In genomic region chr10:71817831-71818268, GRCh38 we compare ENCODE assay signal across 20 cellular contexts. TPM values are rescaled to one million over a fixed set of nuclear protein-coding genes. Genes with fewer than 3 reads are reported as not detected.
A peak's percentile ranks its signal among the peaks of the same experiment; 100 is the strongest.
DNase-seq lines count a peak whose midpoint lies in the region; ATAC-seq and TF ChIP-seq lines count a peak whose summit lies in the region.
"Had no signal": no experiment of that assay in that cellular context is flagged by ENCODE, and none has a peak within 500 bp of the region (broad histone marks: within the 10 kb centered on the region; RNA-seq: fewer than 3 reads in every experiment).

No MANE protein-coding gene starts in this region.

- WGBS in right cardiac atrium, result 48% methylated on average over 9 of the region's 9 CpGs

- peaks cover 2% of the 10 kb centered on the region for H3K4me1 ChIP-seq in right cardiac atrium (ENCODE audit: control insufficient read depth, insufficient read depth, low read length)

- H3K4me3 Mint-ChIP-seq in CD14-positive monocyte, result peak overlapping the region; percentile 27 to 80
- no peak overlapping the region for H3K4me3 Mint-ChIP-seq in stimulated activated naive CD8-positive, alpha-beta T cell treated with anti-CD3 and anti-CD28 coated beads, Interleukin-15, amount 100 ng/mL, for 72 hours
- H3K4me3 Mint-ChIP-seq: activated B cell treated with CpG ODN at 0.5 μM for 24 hours had no signal

- peak overlapping the region; percentile 86 for H3K27ac ChIP-seq in angular gyrus (ENCODE audit: low read depth, low read length)
- peak overlapping the region; percentile 25 for H3K27ac ChIP-seq in right cardiac atrium (ENCODE audit: low read length)
- H3K27ac ChIP-seq: hepatocyte had no signal

- no peaks in the 10 kb centered on the region for H3K9me3 Mint-ChIP-seq in CD14-positive monocyte
- H3K9me3 Mint-ChIP-seq in stimulated activated naive CD8-positive, alpha-beta T cell treated with anti-CD3 and anti-CD28 coated beads, Interleukin-15, amount 100 ng/mL, for 72 hours, result no peaks in the 10 kb centered on the region
- H3K9me3 Mint-ChIP-seq: activated B cell treated with CpG ODN at 0.5 μM for 24 hours had no signal

- peaks cover 92% of the 10 kb centered on the region for H3K4me1 Mint-ChIP-seq in CD14-positive monocyte
- peaks cover 16% of the 10 kb centered on the region for H3K4me1 Mint-ChIP-seq in stimulated activated naive CD8-positive, alpha-beta T cell treated with anti-CD3 and anti-CD28 coated beads, Interleukin-15, amount 100 ng/mL, for 72 hours

- H3K4me3 ChIP-seq in right cardiac atrium (ENCODE audit: low read length), result no peak overlapping the region
- H3K4me3 ChIP-seq: hepatocyte, MG63 had no signal

- no peaks in the 10 kb centered on the region for H3K27me3 ChIP-seq in right cardiac atrium (ENCODE audit: control insufficient read depth, insufficient read depth)
- H3K27me3 ChIP-seq: hepatocyte, MG63 had no signal

- no peaks in the 10 kb centered on the region for H3K9me3 ChIP-seq in right cardiac atrium (ENCODE audit: control insufficient read depth, low read length)
- H3K9me3 ChIP-seq: MG63 had no signal

- ATAC-seq in right cardiac atrium, result peak; percentile 66 to 69
- ATAC-seq in stimulated activated naive CD8-positive, alpha-beta T cell treated with anti-CD3 and anti-CD28 coated beads, Interleukin-15, amount 100 ng/mL, for 72 hours, result no peak
- ATAC-seq: PC-3 had no signal

- peak overlapping the region; percentile 96 to 98 (median 98) for H3K27ac Mint-ChIP-seq in CD14-positive monocyte
- H3K27ac Mint-ChIP-seq in stimulated activated naive CD8-positive, alpha-beta T cell treated with anti-CD3 and anti-CD28 coated beads, Interleukin-15, amount 100 ng/mL, for 72 hours, result no peak overlapping the region
- H3K27ac Mint-ChIP-seq: activated B cell treated with CpG ODN at 0.5 μM for 24 hours had no signal

- TF ChIP-seq CTCF in CD14-positive monocyte (IDR thresholded peaks at IDR 0.05), result no peak
- no peak for TF ChIP-seq CTCF in GM20000 (IDR thresholded peaks at IDR 0.05; ENCODE audit: extremely low read depth, missing control alignments)

- DNase-seq in CD14-positive monocyte (ENCODE audit: low spot score) (peak; percentile 85), right cardiac atrium (peak; percentile 77 to 90 (median 88)), posterior vena cava (ENCODE audit: low spot score) (peak; percentile 88), SHP77 treated with DMSO at 0.1 percent for 48 hours (lab: John Stamatoyannopoulos, UW) (no peak), GM20000 (ENCODE audit: low spot score) (no peak), activated gamma-delta T cell treated with Interleukin-2 at 50 U/mL for 16 hours (no peak)
- no peak for DNase-seq in stimulated activated naive CD8-positive, alpha-beta T cell treated with anti-CD3 and anti-CD28 coated beads, Interleukin-15, amount 100 ng/mL, for 72 hours
- DNase-seq: activated B cell treated with CpG ODN at 0.5 μM for 24 hours; activated effector memory CD4-positive, alpha-beta T cell treated with Interleukin-2 at 50 U/mL for 16 hours; kidney glomerular epithelial cell; MG63; NCI-H1930; NCI-H524 treated with DMSO at 0.1 percent for 48 hours; PC-3; retina; stimulated activated CD4-positive, alpha-beta T cell treated with anti-CD3 and anti-CD28 coated beads, Interleukin-4, amount 100 ng/mL, for 1 hour; stimulated activated CD8-positive, alpha-beta memory T cell treated with anti-CD3 and anti-CD28 coated beads, Interleukin-4, amount 100 ng/mL, for 48 hours had no signal

- intact Hi-C loops in CD14-positive monocyte (cut with micrococcal nuclease) (loop anchor here in 1 of 2 donors (10.0 kb wide), 1 partner anchor 503 kb away; the partner anchor contains the start of gene SLC29A3), right cardiac atrium (cut with DNase I) (loop anchor here in 2 of 4 donors (10.0 kb wide), 3 partner anchors 423 to 503 kb away; partner anchors contain the start of genes CDH23 (in 1 of the 2) and SLC29A3 (in 1 of the 2)), posterior vena cava (cut with DNase I) (loop anchor here in 1 of 2 donors (10.0 kb wide), 1 partner anchor 503 kb away; the partner anchor contains the start of gene SLC29A3)

- peaks cover 0 to 2% (median 0%) of the 10 kb centered on the region in 3 donors for H3K27me3 Mint-ChIP-seq in CD14-positive monocyte (ENCODE audit: low read depth in 3 of 3)
- no peaks in the 10 kb centered on the region for H3K27me3 Mint-ChIP-seq in stimulated activated naive CD8-positive, alpha-beta T cell treated with anti-CD3 and anti-CD28 coated beads, Interleukin-15, amount 100 ng/mL, for 72 hours
- H3K27me3 Mint-ChIP-seq: activated B cell treated with CpG ODN at 0.5 μM for 24 hours had no signal

- H3K36me3 Mint-ChIP-seq in CD14-positive monocyte, result peaks cover 94% of the 10 kb centered on the region in 2 donors

RNA-seq across cellular contexts. Expression of gene PSAP, which starts 33.2 kb away (rescaled TPM):
- polyA plus RNA-seq in CD14-positive monocyte, result 1,000 to 10,000 TPM; 7,346 to 8,673 TPM
- 1,000 to 10,000 TPM; 1,345 to 1,678 (median 1,522) TPM for total RNA-seq in right cardiac atrium
- polyA plus RNA-seq in right cardiac atrium, result 897 TPM
- total RNA-seq in posterior vena cava, result 1,000 to 10,000 TPM in 1 of 2 donors, 100 to 1,000 TPM in 1; 787 to 1,159 TPM

RNA-seq across cellular contexts. Expression of gene VSIR, which starts 44.5 kb away (rescaled TPM):
- polyA plus RNA-seq in CD14-positive monocyte, result 1,000 to 10,000 TPM in 1 of 2 donors, 100 to 1,000 TPM in 1; 801 to 1,133 TPM
- total RNA-seq in right cardiac atrium, result 10 to 100 TPM; 29.3 to 55.1 (median 34.4) TPM
- 36.8 TPM for polyA plus RNA-seq in right cardiac atrium
- total RNA-seq in posterior vena cava, result 100 to 1,000 TPM; 126 to 135 TPM
- total RNA-seq: H1 had no signal

Comparison
In these comparisons a context has a peak if more than half of its experiments do, and no peak if none do; other contexts are left out.
1. DNase-seq: peak in CD14-positive monocyte (single experiment), right cardiac atrium (3 of 3) and posterior vena cava (single experiment); none in stimulated activated naive CD8-positive, alpha-beta T cell treated with anti-CD3 and anti-CD28 coated beads, Interleukin-15, amount 100 ng/mL, for 72 hours (0 of 2), SHP77 treated with DMSO at 0.1 percent for 48 hours (single experiment), GM20000 (single experiment) and activated gamma-delta T cell treated with Interleukin-2 at 50 U/mL for 16 hours (single experiment).
2. H3K27ac Mint-ChIP-seq: peak in CD14-positive monocyte (7 of 7); none in stimulated activated naive CD8-positive, alpha-beta T cell treated with anti-CD3 and anti-CD28 coated beads, Interleukin-15, amount 100 ng/mL, for 72 hours (0 of 2).
3. H3K4me3 Mint-ChIP-seq: peak in CD14-positive monocyte (2 of 2); none in stimulated activated naive CD8-positive, alpha-beta T cell treated with anti-CD3 and anti-CD28 coated beads, Interleukin-15, amount 100 ng/mL, for 72 hours (0 of 2).